1 cellular context compared by ENCODE assay signal in genomic region chr19:46713781-46714522, GRCh38.
A peak's percentile ranks its signal among the peaks of the same experiment; 100 is the strongest.
TF ChIP-seq lines count a peak whose summit lies in the region.

No MANE protein-coding gene starts in this region.

TF ChIP-seq in WTC11, 78 proteins besides CTCF, POLR2A, EP300 and RAD21 (continued from another document):
- peak; percentile 92 for TF ChIP-seq ETV6 (CRISPR knock-in tag; IDR thresholded peaks at IDR 0.05)
- TF ChIP-seq ZNF671 (CRISPR knock-in tag; IDR thresholded peaks at IDR 0.05), result no peak
TF ChIP-seq in WTC11: peak in this region for 5.
